ENCODE assay signal across 26 cellular contexts in the genomic region with DNA sequence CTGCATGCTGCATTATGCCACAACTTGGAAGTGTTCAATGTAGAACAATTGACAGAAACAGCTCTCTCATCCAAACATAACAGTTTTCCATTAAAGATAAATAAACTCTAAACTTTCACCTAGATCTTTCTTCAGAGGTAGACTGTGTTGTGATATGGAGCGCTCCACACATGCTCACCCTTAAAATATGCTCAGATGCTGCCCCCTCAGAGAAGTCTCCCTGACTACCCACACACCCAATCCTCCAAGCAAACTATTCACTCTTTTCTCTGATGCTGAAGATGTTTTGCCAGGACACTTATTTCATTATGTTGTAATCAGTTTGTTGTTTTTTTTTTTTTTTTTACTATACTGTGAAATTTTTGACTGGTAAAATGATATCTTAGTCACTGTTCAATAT.
"Had no signal": no experiment of that assay in that cellular context is flagged by ENCODE, and none has a peak within 500 bp of the region (broad histone marks: within the 10 kb centered on the region; RNA-seq: fewer than 3 reads in every experiment).

No MANE protein-coding gene starts in this region.

- ATAC-seq: gastroesophageal sphincter; left colon; left ventricle myocardium superior; natural killer cell treated with Interleukin-12 subunit alpha and Interleukin-12 subunit beta and Interleukin-15 and Interleukin-18, amount 100 ng/mL, for 72 hours; pancreas; right cardiac atrium; stimulated activated effector memory CD8-positive, alpha-beta T cell treated with anti-CD3 and anti-CD28 coated beads, Interleukin-12 subunit alpha, Interleukin-12 subunit beta, amount 100 ng/mL, for 72 hours; stimulated activated naive CD8-positive, alpha-beta T cell treated with anti-CD3 and anti-CD28 coated beads, Interleukin-15, Interleukin-2, amounts not matched to agents 100 U/mL and 50 U/mL, for 24 hours had no signal

- H3K9me3 Mint-ChIP-seq: type B pancreatic cell had no signal

- DNase-seq: colonic mucosa; dorsolateral prefrontal cortex; effector CD8-positive, alpha-beta T cell; foreskin fibroblast; glutamatergic neuron; immature natural killer cell; kidney; left colon; left ventricle myocardium superior; mesenchymal stem cell; midbrain; occipital lobe; pancreas; right cardiac atrium; stimulated activated CD4-positive, alpha-beta T cell treated with anti-CD3 and anti-CD28 coated beads, Interleukin-4, amount 100 ng/mL, for 1 hour; stimulated activated CD8-positive, alpha-beta memory T cell treated with anti-CD3 and anti-CD28 coated beads, Interleukin-4, amount 100 ng/mL, for 48 hours; stimulated activated naive CD8-positive, alpha-beta T cell treated with anti-CD3 and anti-CD28 coated beads, Interleukin-15, Interleukin-2, amounts not matched to agents 100 U/mL and 50 U/mL, for 24 hours; thyroid gland had no signal

- H3K36me3 Mint-ChIP-seq: neural progenitor cell; stimulated activated effector memory CD8-positive, alpha-beta T cell treated with anti-CD3 and anti-CD28 coated beads, Interleukin-12 subunit alpha, Interleukin-12 subunit beta, amount 100 ng/mL, for 72 hours; type B pancreatic cell had no signal

- H3K9me3 ChIP-seq: colonic mucosa, gastroesophageal sphincter, pancreas, thyroid gland had no signal

- H3K27me3 ChIP-seq: colonic mucosa, dorsolateral prefrontal cortex, gastroesophageal sphincter, neural progenitor cell, pancreas, suprapubic skin, thyroid gland had no signal

- H3K4me3 ChIP-seq: colonic mucosa, dorsolateral prefrontal cortex, gastroesophageal sphincter, lung, neural progenitor cell, pancreas, suprapubic skin, thyroid gland had no signal

- H3K4me1 Mint-ChIP-seq: immature natural killer cell; neural progenitor cell; stimulated activated effector memory CD8-positive, alpha-beta T cell treated with anti-CD3 and anti-CD28 coated beads, Interleukin-12 subunit alpha, Interleukin-12 subunit beta, amount 100 ng/mL, for 72 hours had no signal

- H3K36me3 ChIP-seq: colonic mucosa, gastroesophageal sphincter, neural progenitor cell, pancreas, suprapubic skin, thyroid gland had no signal

- H3K4me1 ChIP-seq: colonic mucosa, gastroesophageal sphincter, neural progenitor cell, pancreas, suprapubic skin, thyroid gland had no signal

- H3K9ac ChIP-seq: neural progenitor cell had no signal

- H3K27me3 Mint-ChIP-seq: natural killer cell treated with Interleukin-12 subunit alpha and Interleukin-12 subunit beta and Interleukin-15 and Interleukin-18, amount 100 ng/mL, for 72 hours; progenitor cell of endocrine pancreas; type B pancreatic cell had no signal

- H3K4me3 Mint-ChIP-seq: immature natural killer cell; natural killer cell treated with Interleukin-12 subunit alpha and Interleukin-12 subunit beta and Interleukin-15 and Interleukin-18, amount 100 ng/mL, for 72 hours; neural progenitor cell; stimulated activated effector memory CD8-positive, alpha-beta T cell treated with anti-CD3 and anti-CD28 coated beads, Interleukin-12 subunit alpha, Interleukin-12 subunit beta, amount 100 ng/mL, for 72 hours; type B pancreatic cell had no signal

- H3K27ac ChIP-seq: colonic mucosa, dorsolateral prefrontal cortex, gastroesophageal sphincter, neural progenitor cell, pancreas, suprapubic skin, thyroid gland had no signal

- H3K27ac Mint-ChIP-seq: immature natural killer cell; natural killer cell treated with Interleukin-12 subunit alpha and Interleukin-12 subunit beta and Interleukin-15 and Interleukin-18, amount 100 ng/mL, for 72 hours; neural progenitor cell; progenitor cell of endocrine pancreas; stimulated activated effector memory CD8-positive, alpha-beta T cell treated with anti-CD3 and anti-CD28 coated beads, Interleukin-12 subunit alpha, Interleukin-12 subunit beta, amount 100 ng/mL, for 72 hours; type B pancreatic cell had no signal
